Comparison of ENCODE assay signal across 18 cellular contexts in the genomic region with DNA sequence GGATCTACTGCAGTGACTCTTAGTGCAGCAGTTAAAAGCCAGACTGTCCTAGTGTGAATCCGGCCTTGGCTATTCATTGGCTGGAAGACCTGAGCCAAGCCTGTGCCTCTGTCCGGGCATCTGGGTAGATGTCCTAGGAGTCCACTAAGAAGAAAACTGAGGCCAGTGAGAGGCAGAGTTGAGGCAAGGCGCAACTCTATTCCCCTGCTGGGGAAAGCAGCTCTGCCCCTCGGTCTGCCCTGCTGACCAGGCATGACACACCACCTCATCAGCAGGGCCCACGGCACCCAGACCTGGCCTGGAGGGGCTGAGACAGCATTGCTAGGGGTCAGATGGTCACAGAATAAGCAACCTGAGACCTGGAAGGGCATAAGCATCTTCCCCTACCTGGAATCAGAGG. TPM values are rescaled to one million over a fixed set of nuclear protein-coding genes. Genes with fewer than 3 reads are reported as not detected.
DNase-seq lines count a peak whose midpoint lies in the region; ATAC-seq and TF ChIP-seq lines count a peak whose summit lies in the region.
"Had no signal": no experiment of that assay in that cellular context is flagged by ENCODE, and none has a peak within 500 bp of the region (broad histone marks: within the 10 kb centered on the region; RNA-seq: fewer than 3 reads in every experiment).

No MANE protein-coding gene starts in this region.

- H3K27me3 ChIP-seq in IMR-90 (ENCODE audit: control insufficient read depth, insufficient read depth, low read length) = no peaks in the 10 kb centered on the region
- no peaks in the 10 kb centered on the region for H3K27me3 ChIP-seq in gastroesophageal sphincter
- no peaks in the 10 kb centered on the region for H3K27me3 ChIP-seq in vagina
- 0 out of 2 replicates have a peak, but pooled peaks cover 3% of the 10 kb centered on the region for H3K27me3 ChIP-seq in PC-3 (ENCODE audit: low read length)
- no peaks in the 10 kb centered on the region for H3K27me3 ChIP-seq in suprapubic skin
- H3K27me3 ChIP-seq: heart right ventricle had no signal

- H3K4ac ChIP-seq in IMR-90 (ENCODE audit: low read depth, low read length) = 0 out of 2 replicates have a peak overlapping the region, but pooled peaks have one; percentile 16

- no peak for TF ChIP-seq RAD21 in IMR-90 (IDR thresholded peaks at IDR 0.05; ENCODE audit: low read length)

- H3K18ac ChIP-seq in IMR-90 (ENCODE audit: low read depth, low read length) = no peak overlapping the region

- H3K36me3 ChIP-seq in IMR-90 (ENCODE audit: control insufficient read depth, insufficient read depth, low read length) (no peaks in the 10 kb centered on the region), gastroesophageal sphincter (no peaks in the 10 kb centered on the region), vagina (no peaks in the 10 kb centered on the region), PC-3 (ENCODE audit: low read depth, low read length) (no peaks in the 10 kb centered on the region), suprapubic skin (no peaks in the 10 kb centered on the region)
- H3K36me3 ChIP-seq: heart right ventricle had no signal

- no peak overlapping the region for H4K91ac ChIP-seq in IMR-90 (ENCODE audit: insufficient read depth, low read depth, low read length)

- 0 out of 2 replicates have a peak overlapping the region, but pooled peaks have one; percentile 4 for H3K14ac ChIP-seq in IMR-90 (replicated peaks; ENCODE audit: low read depth, low read length)

- intact Hi-C loops in IMR-90 (cut with micrococcal nuclease) = no loop called here
- intact Hi-C loops in vagina (cut with DNase I) = no loop called here
- intact Hi-C loops in PC-3 (cut with micrococcal nuclease) = no loop called here

- H3K9ac ChIP-seq in IMR-90 (ENCODE audit: low read depth, low read length) (no peak overlapping the region), PC-3 (ENCODE audit: low read length) (no peak overlapping the region)

- H2AFZ ChIP-seq in IMR-90 (replicated peaks; ENCODE audit: low read length, poor library complexity) = peak overlapping the region; percentile 52
- no peak overlapping the region for H2AFZ ChIP-seq in PC-3 (ENCODE audit: low read length)

- no peaks in the 10 kb centered on the region for H4K20me1 ChIP-seq in IMR-90 (ENCODE audit: insufficient read depth, low read length)
- H4K20me1 ChIP-seq in PC-3 (ENCODE audit: low read length) = no peaks in the 10 kb centered on the region

- H4K8ac ChIP-seq in IMR-90 (ENCODE audit: low read depth in 2 of 2, low read length in 2 of 2) = no peak overlapping the region

- H3K79me2 ChIP-seq in PC-3 (ENCODE audit: low read length) = no peaks in the 10 kb centered on the region

- H3K4me2 ChIP-seq in IMR-90 (ENCODE audit: low read depth, low read length) (no peak overlapping the region), PC-3 (ENCODE audit: low read length) (no peak overlapping the region)

- H3K27ac ChIP-seq in IMR-90 (ENCODE audit: insufficient read depth, low read length) = no peak overlapping the region
- peak overlapping the region in 3 of 4 donors; percentile 73 to 78 (median 75) for H3K27ac ChIP-seq in gastroesophageal sphincter
- H3K27ac ChIP-seq in vagina = peak overlapping the region; percentile 39
- no peak overlapping the region for H3K27ac ChIP-seq in PC-3 (ENCODE audit: low read length)
- no peak overlapping the region for H3K27ac ChIP-seq in suprapubic skin

- H4K5ac ChIP-seq in IMR-90 (ENCODE audit: low read depth, low read length) = no peak overlapping the region

- H2BK15ac ChIP-seq in IMR-90 (ENCODE audit: low read depth, low read length) = no peak overlapping the region

- POLR2A ChIA-PET in IMR-90 (lab: Charles Lee; ENCODE audit: unreplicated experiment) = no interaction called here
- POLR2A ChIA-PET in PC-3 (lab: Charles Lee; ENCODE audit: unreplicated experiment) = no interaction called here

- no peaks in the 10 kb centered on the region; the same call in 1 of the 2 replicates for H3K9me1 ChIP-seq in IMR-90 (ENCODE audit: insufficient read depth, low read length)

- no peak overlapping the region for H3K23ac ChIP-seq in IMR-90 (ENCODE audit: low read depth, low read length)

- TF ChIP-seq CTCF in IMR-90 (conservative IDR thresholded peaks at IDR 0.05; ENCODE audit: low read depth, low read length) (no peak), gastroesophageal sphincter (IDR thresholded peaks at IDR 0.05) (no peak), vagina (IDR thresholded peaks at IDR 0.05) (no peak), PC-3 (conservative IDR thresholded peaks at IDR 0.05; ENCODE audit: low read depth, low read length) (no peak), suprapubic skin (IDR thresholded peaks at IDR 0.05) (no peak)

- BruUV-seq in IMR-90 (replicated peaks; lab: Mats Ljungman, UMichigan) (no TSS peak), PC-3 (replicated peaks; lab: Mats Ljungman, UMichigan) (no TSS peak)

- CTCF ChIA-PET in IMR-90 (lab: Yijun Ruan, JAX) = no interaction called here
- CTCF ChIA-PET in PC-3 (lab: Charles Lee) = no interaction called here

- DNase-seq in IMR-90 (no peak), RPMI7951 (ENCODE audit: low read depth) (peak; percentile 36), vagina (ENCODE audit: extremely low spot score in 2 of 2) (no peak), PC-3 (no peak), suprapubic skin (ENCODE audit: low spot score in 2 of 2) (no peak), NCI-H2107 treated with DMSO at 0.1 percent for 48 hours (lab: John Stamatoyannopoulos, UW; ENCODE audit: unreplicated experiment) (no peak)
- DNase-seq: activated CD4-positive, alpha-beta memory T cell treated with anti-CD3 and anti-CD28 coated beads, Interleukin-2, amount 10 ng/mL, durations not matched to agents 7 days and 5 days; activated CD4-positive, CD25-positive, alpha-beta regulatory T cell treated with anti-CD3 and anti-CD28 coated beads, Interleukin-2, amount 50 U/mL, for 72 hours; activated naive CD8-positive, alpha-beta T cell treated with anti-CD3 and anti-CD28 coated beads for 36 hours; CD4-positive, alpha-beta memory T cell; cerebellar nuclear complex; GDM1; KG1; NCI-H187; small intestine; stimulated activated CD4-positive, alpha-beta T cell treated with anti-CD3 and anti-CD28 coated beads, Interleukin-1b, Interleukin-23, amount 100 ng/mL, for 48 hours had no signal

- peaks cover 2% of the 10 kb centered on the region; the same call in 1 of the 2 replicates for H3K4me1 ChIP-seq in IMR-90 (ENCODE audit: control insufficient read depth, insufficient read depth, low read length)
- H3K4me1 ChIP-seq in gastroesophageal sphincter = peaks cover 0 to 36% (median 4%) of the 10 kb centered on the region in 3 donors
- no peaks in the 10 kb centered on the region for H3K4me1 ChIP-seq in vagina
- no peaks in the 10 kb centered on the region for H3K4me1 ChIP-seq in PC-3 (ENCODE audit: insufficient read depth, low read length)
- H3K4me1 ChIP-seq in suprapubic skin = no peaks in the 10 kb centered on the region

- in situ Hi-C loops in IMR-90 (cut with MboI; ENCODE audit: low sequenced_read_pairs) = no loop called here

- H2AK5ac ChIP-seq in IMR-90 (ENCODE audit: low read depth, low read length) = no peak overlapping the region

- no peak overlapping the region for H2BK20ac ChIP-seq in IMR-90 (ENCODE audit: low read depth, low read length)

- TF ChIP-seq POLR2A in IMR-90 (IDR thresholded peaks at IDR 0.05; ENCODE audit: low read depth, low read length) (no peak), gastroesophageal sphincter (IDR thresholded peaks at IDR 0.05) (no peak), vagina (IDR thresholded peaks at IDR 0.05) (no peak), suprapubic skin (IDR thresholded peaks at IDR 0.05) (no peak)

- dilution Hi-C loops in IMR-90 (cut with HindIII; ENCODE audit: low sequenced_read_pairs, unreplicated experiment) = no loop called here

- H3K4me3 ChIP-seq in IMR-90 (ENCODE audit: insufficient read depth, low read depth, low read length) (no peak overlapping the region), gastroesophageal sphincter (peak overlapping the region in 1 of 2 donors; percentile 26), vagina (no peak overlapping the region), PC-3 (ENCODE audit: low read length) (no peak overlapping the region), suprapubic skin (no peak overlapping the region)

- H3K9me2 ChIP-seq in PC-3 (replicated peaks; ENCODE audit: low read length) = no peaks in the 10 kb centered on the region

- H2BK5ac ChIP-seq in IMR-90 (ENCODE audit: low read depth, low read length, poor library complexity, severe bottlenecking) = no peak overlapping the region

- ATAC-seq in IMR-90 (ENCODE audit: low read depth) (no peak), gastroesophageal sphincter (no peak), PC-3 (no peak)

- H2AK9ac ChIP-seq in IMR-90 (replicated peaks; ENCODE audit: low read depth, low read length, poor library complexity) = no peak overlapping the region

- WGBS in IMR-90 (ENCODE audit: extremely low coverage in 2 of 2, insufficient read length in 1 of 2), 2 experiments = 74% methylated on average over 5 of the region's 5 CpGs; no CpG with 5 or more reads in 1 of the 2 experiments
- WGBS in gastroesophageal sphincter (ENCODE audit: low coverage in 1 of 2), 2 donors = no CpG with 5 or more reads among the region's 5 CpGs
- 81% methylated on average over 5 of the region's 5 CpGs for WGBS in suprapubic skin

- no peaks in the 10 kb centered on the region for H3F3A ChIP-seq in PC-3 (ENCODE audit: low read length, unreplicated experiment)

- TF ChIP-seq EP300 in gastroesophageal sphincter (IDR thresholded peaks at IDR 0.05) = no peak
- no peak for TF ChIP-seq EP300 in suprapubic skin (IDR thresholded peaks at IDR 0.05)

- H3K9me3 ChIP-seq in IMR-90 (ENCODE audit: control insufficient read depth, insufficient read depth, low read length) = no peaks in the 10 kb centered on the region
- H3K9me3 ChIP-seq in gastroesophageal sphincter = no peaks in the 10 kb centered on the region
- H3K9me3 ChIP-seq in vagina = no peaks in the 10 kb centered on the region
- H3K9me3 ChIP-seq in PC-3 (ENCODE audit: low read length) = no peaks in the 10 kb centered on the region
- no peaks in the 10 kb centered on the region for H3K9me3 ChIP-seq in suprapubic skin
- H3K9me3 ChIP-seq: heart right ventricle had no signal

- no peak overlapping the region for H2BK120ac ChIP-seq in IMR-90 (ENCODE audit: low read depth, low read length)

- no peak overlapping the region for H3K56ac ChIP-seq in IMR-90 (ENCODE audit: extremely low read depth, insufficient read depth, low read length)

- no peaks in the 10 kb centered on the region for H3K79me1 ChIP-seq in IMR-90 (ENCODE audit: low read depth in 1 of 2, low read length in 2 of 2)

TF ChIP-seq in IMR-90, 13 proteins besides CTCF, POLR2A, EP300 and RAD21 (continues in another document):
- TF ChIP-seq MAZ (IDR thresholded peaks at IDR 0.05; ENCODE audit: borderline replicate concordance, low read depth, low read length) (no peak), BHLHE40 (IDR thresholded peaks at IDR 0.05; ENCODE audit: low read depth, low read length) (no peak)

RNA-seq across cellular contexts. Expression of a gene that starts 46.7 kb away (rescaled TPM):
- 56.9 and 62.9 TPM in 2 replicates for total RNA-seq in IMR-90 (2012; rRNA removed)
- polyA plus RNA-seq in IMR-90 (2012; rRNA removed) = 29.4 and 31.2 TPM in 2 replicates
- 5.6 and 10.7 TPM in 2 replicates for polyA plus RNA-seq in IMR-90 (2012; cell fraction: cytosol; rRNA removed)
- polyA plus RNA-seq in IMR-90 (2012; cell fraction: nucleus; rRNA removed; ENCODE audit: low replicate concordance) = 13.8 and 16.1 TPM in 2 replicates
- total RNA-seq in RPMI7951 (2014; rRNA removed; shearing (Covaris generic)) = 237 and 261 TPM in 2 replicates
- total RNA-seq in gastroesophageal sphincter = 100 to 1,000 TPM in 1 of 4 donors, 10 to 100 TPM in 3; 54.6 to 108 (median 75.9) TPM
- total RNA-seq in vagina = 33.6 TPM
- 31.4 and 34.0 TPM in 2 replicates for total RNA-seq in PC-3 (2014; rRNA removed)
- total RNA-seq in suprapubic skin = 10 to 100 TPM; 38.0 to 78.0 (median 63.2) TPM

Comparison
In these comparisons a context has a peak if more than half of its experiments do, and no peak if none do; other contexts are left out.
1. H3K27ac ChIP-seq: peak in gastroesophageal sphincter (3 of 4) and vagina (single experiment); none in IMR-90 (single experiment), PC-3 (single experiment) and suprapubic skin (single experiment).